8 cellular contexts compared by ENCODE assay signal in genomic region chr9:89318123-89319014, GRCh38. TPM values are rescaled to one million over a fixed set of nuclear protein-coding genes. Genes with fewer than 3 reads are reported as not detected.
DNase-seq lines count a peak whose midpoint lies in the region; ATAC-seq, FAIRE-seq and TF ChIP-seq lines count a peak whose summit lies in the region.

SECISBP2 (plus strand) TSS chr9:89318500; CDS start chr9:89318577, 77 bp downstream.

- ATAC-seq in GM18907 (IDR thresholded peaks at IDR 0.05; ENCODE audit: unreplicated experiment) (peak; percentile 93), HG03159 (IDR thresholded peaks at IDR 0.05; ENCODE audit: unreplicated experiment) (peak; percentile 86)

- H3K9ac ChIP-seq in mammary epithelial cell (ENCODE audit: insufficient read depth, low read length) (peak within 1 kb of the TSS; percentile 92), iPS-20b (ENCODE audit: low read depth, low read length) (peak within 1 kb of the TSS; percentile 97)

- under 1% methylated on average over 36 of the region's 91 CpGs for WGBS in mammary epithelial cell (ENCODE audit: low coverage, missing lambda C conversion rate)
- WGBS in small intestine, 3 donors: 0 to 1% (median 0%) methylated on average over 85 to 91 of the region's 91 CpGs

- H3K36me3 ChIP-seq in WERI-Rb-1 (peaks cover 46% of the 10 kb centered on the region), mammary epithelial cell (ENCODE audit: insufficient read depth, low read length) (peaks cover 27% of the 10 kb centered on the region), iPS-20b (ENCODE audit: insufficient read depth, low read depth, low read length) (peaks cover 64% of the 10 kb centered on the region), small intestine (ENCODE audit: control insufficient read depth in 2 of 2, insufficient read depth in 2 of 2, low read length in 2 of 2) (peaks cover 0 to 3% of the 10 kb centered on the region in 2 donors)

- dilution Hi-C loops in mammary epithelial cell (cut with HindIII; ENCODE audit: low sequenced_read_pairs): no loop called here

- CTCF ChIA-PET in mammary epithelial cell (lab: Charles Lee; ENCODE audit: low non-redundant PET): interaction anchor here (0.6 to 0.7 kb wide), 2 partner anchors 19 to 46 kb away, joined by 4 to 6 read pairs; no protein-coding TSS in a partner anchor

- H3K27ac ChIP-seq in WERI-Rb-1: peak within 1 kb of the TSS; percentile 99
- peak within 1 kb of the TSS; percentile 88 for H3K27ac ChIP-seq in mammary epithelial cell (ENCODE audit: insufficient read depth, low read depth, low read length)
- peak within 1 kb of the TSS; percentile 90 for H3K27ac ChIP-seq in iPS-20b (ENCODE audit: low read length)
- peak within 1 kb of the TSS; percentile 100 for H3K27ac ChIP-seq in small intestine (ENCODE audit: low read depth in 1 of 2, low read length in 1 of 2)

- H3K4me1 ChIP-seq in mammary epithelial cell (ENCODE audit: insufficient read depth, low read length) (peaks cover 39% of the 10 kb centered on the region), iPS-20b (ENCODE audit: insufficient read depth, low read length) (peaks cover 21% of the 10 kb centered on the region; the same call in 1 of the 2 replicates), small intestine (ENCODE audit: control insufficient read depth in 2 of 2, insufficient read depth in 1 of 2, low read depth in 1 of 2, low read length in 1 of 2) (peaks cover 4 to 8% of the 10 kb centered on the region in 2 donors)

- in situ Hi-C loops in mammary epithelial cell (cut with MboI; ENCODE audit: low sequenced_read_pairs in 2 of 2): no loop called here

- H3K79me2 ChIP-seq in mammary epithelial cell (ENCODE audit: insufficient read depth, low read length): peaks cover 90% of the 10 kb centered on the region

- peaks cover 3% of the 10 kb centered on the region for H4K20me1 ChIP-seq in mammary epithelial cell (ENCODE audit: insufficient read depth, low read length)

- H3K9me3 ChIP-seq in WERI-Rb-1 (ENCODE audit: severe bottlenecking) (no peaks in the 10 kb centered on the region), mammary epithelial cell (replicated peaks; ENCODE audit: insufficient read depth, low read length) (no peaks in the 10 kb centered on the region), iPS-20b (ENCODE audit: insufficient read depth, low read depth, low read length) (no peaks in the 10 kb centered on the region), small intestine (ENCODE audit: control insufficient read depth, low read depth) (no peaks in the 10 kb centered on the region)

- TF ChIP-seq CTCF in WERI-Rb-1 (IDR thresholded peaks at IDR 0.05; ENCODE audit: low read depth, low read length) (peak; percentile 54), mammary epithelial cell (conservative IDR thresholded peaks at IDR 0.05 in 1 of 2, IDR thresholded peaks at IDR 0.05 in 1 of 2; ENCODE audit: extremely low read depth in 1 of 2, insufficient read depth in 1 of 2, low read depth in 1 of 2, low read length in 2 of 2) (peak; percentile 74 to 80)

- peak within 1 kb of the TSS; percentile 80 for H3K4me3 ChIP-seq in WERI-Rb-1 (ENCODE audit: low read depth, low read length)
- peak within 1 kb of the TSS; percentile 74 to 87 (median 79) for H3K4me3 ChIP-seq in mammary epithelial cell (replicated peaks in 1 of 3; ENCODE audit: insufficient read depth in 1 of 3, low read depth in 2 of 3, low read length in 3 of 3)
- H3K4me3 ChIP-seq in iPS-20b (ENCODE audit: low read length): peak within 1 kb of the TSS; percentile 80
- H3K4me3 ChIP-seq in small intestine (ENCODE audit: low read depth in 1 of 2, low read length in 2 of 2): peak within 1 kb of the TSS; percentile 67 to 80

- intact Hi-C loops in mammary epithelial cell (cut with micrococcal nuclease): loop anchor here (1.0 to 10.0 kb wide), 3 partner anchors 144 to 784 kb away; partner anchors contain the start of gene SHC3

- peak within 1 kb of the TSS; percentile 65 for H2AFZ ChIP-seq in mammary epithelial cell (ENCODE audit: low read depth, low read length)

- no peaks in the 10 kb centered on the region for H3K27me3 ChIP-seq in WERI-Rb-1 (ENCODE audit: insufficient read depth, low read depth, severe bottlenecking)
- H3K27me3 ChIP-seq in mammary epithelial cell (ENCODE audit: insufficient read depth, low read length): no peaks in the 10 kb centered on the region
- no peaks in the 10 kb centered on the region for H3K27me3 ChIP-seq in iPS-20b (ENCODE audit: insufficient read depth, low read length)
- no peaks in the 10 kb centered on the region for H3K27me3 ChIP-seq in small intestine (ENCODE audit: control insufficient read depth in 2 of 2, insufficient read depth in 2 of 2, low read length in 2 of 2)

- BruUV-seq in mammary epithelial cell (replicated peaks; lab: Mats Ljungman, UMichigan): no TSS peak

- DNase-seq in AG08396 (ENCODE audit: low spot score) (peak; percentile 94), NCI-H2227 (lab: John Stamatoyannopoulos, UW; ENCODE audit: unreplicated experiment) (peak; percentile 94), WERI-Rb-1 (peak; percentile 95), mammary epithelial cell (peak; percentile 95), small intestine (peak; percentile 93)

- FAIRE-seq in small intestine (lab: Jason Lieb, UNC): no peak

- peak within 1 kb of the TSS; percentile 91 for H3K4me2 ChIP-seq in mammary epithelial cell (ENCODE audit: insufficient read depth, low read depth, low read length)

RNA-seq across cellular contexts. Expression of gene SECISBP2, which starts in this region (rescaled TPM):
- total RNA-seq in mammary epithelial cell: 10 to 100 TPM; 24.5 to 26.5 TPM
- polyA plus RNA-seq in mammary epithelial cell: 12.8 TPM
- 10.3 TPM for polyA minus RNA-seq in mammary epithelial cell
- 10 to 100 TPM; 17.6 to 28.5 (median 22.1) TPM for polyA plus RNA-seq in small intestine

Comparison
In these comparisons a context has a peak if more than half of its experiments do, and no peak if none do; other contexts are left out.
1. Peak in every context shown above with its lines: DNase-seq, ATAC-seq, H3K4me3 ChIP-seq and H3K27ac ChIP-seq.